Comparison of ENCODE assay signal across 1 cellular context in the genomic region with DNA sequence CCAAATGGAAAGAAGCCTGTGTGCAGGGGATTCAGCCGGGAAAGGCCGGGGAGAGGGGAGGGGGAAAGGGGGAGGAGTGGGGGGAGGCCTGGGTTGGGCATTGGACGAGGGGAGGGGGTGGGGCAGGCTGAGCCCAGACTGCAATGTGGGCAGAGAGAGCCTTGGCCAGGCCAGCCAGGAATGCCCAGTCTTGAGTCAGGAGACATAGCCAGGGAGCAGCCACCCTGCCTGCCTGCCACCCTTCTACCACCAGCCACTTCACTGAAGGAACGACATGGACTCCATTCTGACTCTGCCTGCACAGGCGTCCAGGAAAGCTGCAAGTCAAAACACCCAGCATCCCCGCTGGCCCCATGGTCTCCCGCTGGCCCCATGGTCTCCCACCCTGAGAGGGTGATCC.
TF ChIP-seq lines count a peak whose summit lies in the region.

No MANE protein-coding gene starts in this region.

TF ChIP-seq in liver, 16 proteins besides CTCF, POLR2A, EP300 and RAD21 (continued from another document):
- TF ChIP-seq, protein P1, sequence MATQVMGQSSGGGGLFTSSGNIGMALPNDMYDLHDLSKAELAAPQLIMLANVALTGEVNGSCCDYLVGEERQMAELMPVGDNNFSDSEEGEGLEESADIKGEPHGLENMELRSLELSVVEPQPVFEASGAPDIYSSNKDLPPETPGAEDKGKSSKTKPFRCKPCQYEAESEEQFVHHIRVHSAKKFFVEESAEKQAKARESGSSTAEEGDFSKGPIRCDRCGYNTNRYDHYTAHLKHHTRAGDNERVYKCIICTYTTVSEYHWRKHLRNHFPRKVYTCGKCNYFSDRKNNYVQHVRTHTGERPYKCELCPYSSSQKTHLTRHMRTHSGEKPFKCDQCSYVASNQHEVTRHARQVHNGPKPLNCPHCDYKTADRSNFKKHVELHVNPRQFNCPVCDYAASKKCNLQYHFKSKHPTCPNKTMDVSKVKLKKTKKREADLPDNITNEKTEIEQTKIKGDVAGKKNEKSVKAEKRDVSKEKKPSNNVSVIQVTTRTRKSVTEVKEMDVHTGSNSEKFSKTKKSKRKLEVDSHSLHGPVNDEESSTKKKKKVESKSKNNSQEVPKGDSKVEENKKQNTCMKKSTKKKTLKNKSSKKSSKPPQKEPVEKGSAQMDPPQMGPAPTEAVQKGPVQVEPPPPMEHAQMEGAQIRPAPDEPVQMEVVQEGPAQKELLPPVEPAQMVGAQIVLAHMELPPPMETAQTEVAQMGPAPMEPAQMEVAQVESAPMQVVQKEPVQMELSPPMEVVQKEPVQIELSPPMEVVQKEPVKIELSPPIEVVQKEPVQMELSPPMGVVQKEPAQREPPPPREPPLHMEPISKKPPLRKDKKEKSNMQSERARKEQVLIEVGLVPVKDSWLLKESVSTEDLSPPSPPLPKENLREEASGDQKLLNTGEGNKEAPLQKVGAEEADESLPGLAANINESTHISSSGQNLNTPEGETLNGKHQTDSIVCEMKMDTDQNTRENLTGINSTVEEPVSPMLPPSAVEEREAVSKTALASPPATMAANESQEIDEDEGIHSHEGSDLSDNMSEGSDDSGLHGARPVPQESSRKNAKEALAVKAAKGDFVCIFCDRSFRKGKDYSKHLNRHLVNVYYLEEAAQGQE (IDR thresholded peaks at IDR 0.05) = no peak
- TF ChIP-seq, protein P2, sequence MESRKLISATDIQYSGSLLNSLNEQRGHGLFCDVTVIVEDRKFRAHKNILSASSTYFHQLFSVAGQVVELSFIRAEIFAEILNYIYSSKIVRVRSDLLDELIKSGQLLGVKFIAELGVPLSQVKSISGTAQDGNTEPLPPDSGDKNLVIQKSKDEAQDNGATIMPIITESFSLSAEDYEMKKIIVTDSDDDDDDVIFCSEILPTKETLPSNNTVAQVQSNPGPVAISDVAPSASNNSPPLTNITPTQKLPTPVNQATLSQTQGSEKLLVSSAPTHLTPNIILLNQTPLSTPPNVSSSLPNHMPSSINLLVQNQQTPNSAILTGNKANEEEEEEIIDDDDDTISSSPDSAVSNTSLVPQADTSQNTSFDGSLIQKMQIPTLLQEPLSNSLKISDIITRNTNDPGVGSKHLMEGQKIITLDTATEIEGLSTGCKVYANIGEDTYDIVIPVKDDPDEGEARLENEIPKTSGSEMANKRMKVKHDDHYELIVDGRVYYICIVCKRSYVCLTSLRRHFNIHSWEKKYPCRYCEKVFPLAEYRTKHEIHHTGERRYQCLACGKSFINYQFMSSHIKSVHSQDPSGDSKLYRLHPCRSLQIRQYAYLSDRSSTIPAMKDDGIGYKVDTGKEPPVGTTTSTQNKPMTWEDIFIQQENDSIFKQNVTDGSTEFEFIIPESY (IDR thresholded peaks at IDR 0.05) = no peak
- TF ChIP-seq GABPA (IDR thresholded peaks at IDR 0.05 in 1 of 2, conservative IDR thresholded peaks at IDR 0.05 in 1 of 2) = no peak
